In genomic region chr14:49212721-49213120, GRCh38 we compare ENCODE assay signal across 20 cellular contexts.
"Had no signal": no experiment of that assay in that cellular context is flagged by ENCODE, and none has a peak within 500 bp of the region (broad histone marks: within the 10 kb centered on the region; RNA-seq: fewer than 3 reads in every experiment).

No MANE protein-coding gene starts in this region.

- DNase-seq: activated CD8-positive, alpha-beta memory T cell treated with anti-CD3 and anti-CD28 coated beads, Interleukin-2, amount 50 U/mL, for 48 hours; activated effector memory CD4-positive, alpha-beta T cell treated with Interleukin-2 at 50 U/mL for 16 hours; activated naive CD4-positive, alpha-beta T cell treated with anti-CD3 and anti-CD28 coated beads for 36 hours; activated naive CD8-positive, alpha-beta T cell treated with anti-CD3 and anti-CD28 coated beads, Interleukin-2, amount 10 ng/mL, durations not matched to agents 7 days and 5 days; activated T-cell treated with anti-CD3 and anti-CD28 coated beads, Interleukin-2, amount 50 U/mL, for 48 hours; amygdala; body of pancreas; glutamatergic neuron; immature natural killer cell; left ventricle myocardium inferior; midbrain; natural killer cell; spleen; stimulated activated CD4-positive, alpha-beta T cell treated with anti-CD3 and anti-CD28 coated beads, Interleukin-4, amount 100 ng/mL, for 1 hour; stimulated activated naive CD4-positive, alpha-beta T cell; upper lobe of left lung had no signal

- ATAC-seq: body of pancreas, natural killer cell, WTC11 had no signal

- H3K4me3 ChIP-seq: body of pancreas, hepatocyte, left ventricle myocardium inferior, spleen, upper lobe of left lung had no signal

- FAIRE-seq: endometrium, frontal cortex had no signal
